ENCODE assay signal across 9 cellular contexts in genomic region chr20:14879020-14879697, GRCh38.
A peak's percentile ranks its signal among the peaks of the same experiment; 100 is the strongest.
DNase-seq lines count a peak whose midpoint lies in the region; ATAC-seq, FAIRE-seq and TF ChIP-seq lines count a peak whose summit lies in the region.
"Had no signal": no experiment of that assay in that cellular context is flagged by ENCODE, and none has a peak within 500 bp of the region (broad histone marks: within the 10 kb centered on the region; RNA-seq: fewer than 3 reads in every experiment).

No MANE protein-coding gene starts in this region.

- TF ChIP-seq CTCF in PC-9 (conservative IDR thresholded peaks at IDR 0.05) (no peak), HepG2 (CRISPR knock-in tag; IDR thresholded peaks at IDR 0.05) (no peak), adrenal gland (IDR thresholded peaks at IDR 0.05) (no peak), osteoblast (IDR thresholded peaks at IDR 0.05; ENCODE audit: extremely low read depth, low read depth, low read length) (no peak)

- CTCF ChIA-PET in PC-9 (lab: Charles Lee) (interaction anchor here (0.5 kb wide), 1 partner anchor 154 kb away, joined by 3 read pairs; no protein-coding TSS in a partner anchor), HepG2 (lab: Yijun Ruan, JAX; ENCODE audit: low intra/inter-chr PET ratio, low total read pairs) (no interaction called here)

- H3F3A ChIP-seq in PC-9 (ENCODE audit: insufficient read depth, low read depth) = peaks cover 11% of the 10 kb centered on the region

- intact Hi-C loops in PC-9 (cut with micrococcal nuclease; ENCODE audit: unreplicated experiment) (loop anchor here (1.0 to 10.0 kb wide), 5 partner anchors 86 to 542 kb away; partner anchors contain the start of gene FLRT3), HepG2 (cut with micrococcal nuclease; ENCODE audit: unreplicated experiment) (loop anchor here (1.0 to 5.0 kb wide), 4 partner anchors 100 to 542 kb away; partner anchors contain the start of gene FLRT3), adrenal gland (cut with DNase I) (no loop called here)

- no peaks in the 10 kb centered on the region for H3K79me2 ChIP-seq in PC-9 (ENCODE audit: low read depth)
- no peaks in the 10 kb centered on the region for H3K79me2 ChIP-seq in HepG2 (ENCODE audit: insufficient read depth, low read length)
- H3K79me2 ChIP-seq in osteoblast (ENCODE audit: insufficient read depth, low read length) = no peaks in the 10 kb centered on the region

- DNase-seq in PC-9 (peak in 1 of 2 experiments; percentile 88), HepG2 (ENCODE audit: low spot score) (peak; percentile 83), adrenal gland (no peak), osteoblast (ENCODE audit: insufficient read length, low spot score, missing footprints) (no peak)
- no peak for DNase-seq in stimulated activated CD8-positive, alpha-beta memory T cell treated with anti-CD3 and anti-CD28 coated beads, Interleukin-4, amount 100 ng/mL, for 48 hours
- DNase-seq: gastrocnemius medialis had no signal

- H3K27me3 ChIP-seq in PC-9 (ENCODE audit: insufficient read depth, low read depth) (no peaks in the 10 kb centered on the region), HepG2 (ENCODE audit: control insufficient read depth in 1 of 2, insufficient read depth in 2 of 2, low read length in 2 of 2) (no peaks in the 10 kb centered on the region), adrenal gland (peaks cover 3% of the 10 kb centered on the region), osteoblast (ENCODE audit: insufficient read depth, low read length) (no peaks in the 10 kb centered on the region)
- H3K27me3 ChIP-seq: gastrocnemius medialis had no signal

- BruUV-seq in PC-9 (replicated peaks; lab: Mats Ljungman, UMichigan) (no TSS peak), HepG2 (replicated peaks; lab: Mats Ljungman, UMichigan) (no TSS peak)

- no peak overlapping the region for H3K9ac ChIP-seq in HepG2 (ENCODE audit: insufficient read depth, low read depth, low read length)

- TF ChIP-seq RAD21 in HepG2 (CRISPR knock-in tag; IDR thresholded peaks at IDR 0.05) = no peak

- H3K9me3 ChIP-seq in PC-9 (ENCODE audit: insufficient read depth, low read depth) (no peaks in the 10 kb centered on the region), HepG2 (ENCODE audit: low read length) (no peaks in the 10 kb centered on the region), adrenal gland (replicated peaks in 1 of 3) (no peaks in the 10 kb centered on the region), osteoblast (ENCODE audit: low read depth, low read length) (no peaks in the 10 kb centered on the region)
- H3K9me3 ChIP-seq: gastrocnemius medialis had no signal

- WGBS in HepG2 (ENCODE audit: low lambda C conversion rate) = 6% methylated on average over 2 of the region's 2 CpGs
- WGBS in adrenal gland, 4 donors = 62 to 77% (median 69%) methylated on average over 2 of the region's 2 CpGs

- peak; percentile 26 for FAIRE-seq in HepG2 (lab: Jason Lieb, UNC)

- H3K9me2 ChIP-seq in PC-9 (ENCODE audit: insufficient read depth) = no peaks in the 10 kb centered on the region

- H3K27ac ChIP-seq in PC-9 (peak overlapping the region; percentile 93), HepG2 (ENCODE audit: extremely low read length, insufficient read depth, low read length) (peak overlapping the region; percentile 1), adrenal gland (no peak overlapping the region), osteoblast (ENCODE audit: low read depth, low read length) (no peak overlapping the region)

- TF ChIP-seq POLR2A in HepG2 (IDR thresholded peaks at IDR 0.05; ENCODE audit: insufficient read depth in 1 of 2, low read depth in 2 of 2, low read length in 2 of 2) (no peak), adrenal gland (IDR thresholded peaks at IDR 0.05) (no peak)

- H3K4me3 ChIP-seq in PC-9 (no peak overlapping the region), HepG2 (replicated peaks in 1 of 3; ENCODE audit: insufficient read depth in 1 of 3, low read depth in 2 of 3, low read length in 3 of 3) (no peak overlapping the region; a peak in 1 of 6 replicates), adrenal gland (no peak overlapping the region), osteoblast (ENCODE audit: insufficient read depth, low read length) (no peak overlapping the region)
- H3K4me3 ChIP-seq: gastrocnemius medialis had no signal

- H3K4me1 ChIP-seq in PC-9 (replicated peaks; ENCODE audit: insufficient read depth) (peaks cover 7% of the 10 kb centered on the region; the same call in 1 of the 2 replicates), HepG2 (ENCODE audit: insufficient read depth, low read length) (peaks cover 18% of the 10 kb centered on the region), adrenal gland (replicated peaks in 1 of 2) (no peaks in the 10 kb centered on the region), osteoblast (ENCODE audit: insufficient read depth, low read length) (no peaks in the 10 kb centered on the region)
- H3K4me1 ChIP-seq: gastrocnemius medialis had no signal

- H3K4me2 ChIP-seq in PC-9 = peak overlapping the region; percentile 46
- peak overlapping the region; percentile 20; the same call in 1 of the 2 replicates for H3K4me2 ChIP-seq in HepG2 (ENCODE audit: low read depth, low read length)
- no peak overlapping the region for H3K4me2 ChIP-seq in osteoblast (ENCODE audit: insufficient read depth, low read length)

- TF ChIP-seq EP300 in HepG2 (IDR thresholded peaks at IDR 0.05; ENCODE audit: low read depth in 2 of 2, low read length in 2 of 2) = peak in 1 of 2 experiments; percentile 71; a peak in 2 of 4 replicates
- TF ChIP-seq EP300 in HepG2 (CRISPR knock-in tag; IDR thresholded peaks at IDR 0.05; ENCODE audit: borderline replicate concordance) = peak; percentile 43; the same call in 1 of the 2 replicates

- ATAC-seq in GM18499 (IDR thresholded peaks at IDR 0.05; ENCODE audit: insufficient read depth, unreplicated experiment) (peak; percentile 62), HG02840 (IDR thresholded peaks at IDR 0.05; ENCODE audit: low FRiP score, unreplicated experiment) (peak; percentile 56), HepG2 (peak; percentile 85), GM21576 (IDR thresholded peaks at IDR 0.05; ENCODE audit: unreplicated experiment) (no peak)

- no peaks in the 10 kb centered on the region for H3K36me3 ChIP-seq in PC-9 (ENCODE audit: low read depth)
- H3K36me3 ChIP-seq in HepG2 (replicated peaks in 1 of 2; ENCODE audit: control insufficient read depth in 1 of 2, insufficient read depth in 2 of 2, low read length in 2 of 2) = no peaks in the 10 kb centered on the region
- no peaks in the 10 kb centered on the region for H3K36me3 ChIP-seq in adrenal gland (replicated peaks in 1 of 2)
- H3K36me3 ChIP-seq in osteoblast (ENCODE audit: insufficient read depth, low read length) = no peaks in the 10 kb centered on the region
- H3K36me3 ChIP-seq: gastrocnemius medialis had no signal

- H2AFZ ChIP-seq in PC-9 = no peak overlapping the region
- H2AFZ ChIP-seq in HepG2 (ENCODE audit: low read length) = no peak overlapping the region
- no peak overlapping the region for H2AFZ ChIP-seq in osteoblast (ENCODE audit: low read length)

- POLR2A ChIA-PET in PC-9 (lab: Charles Lee; ENCODE audit: unreplicated experiment) = interaction anchor here (0.7 kb wide), 2 partner anchors 12 to 75 kb away, joined by 4 to 6 read pairs; no protein-coding TSS in a partner anchor
- POLR2A ChIA-PET in HepG2 (lab: Yijun Ruan, JAX) = interaction anchor here (0.8 to 1.2 kb wide), 2 partner anchors 100 to 107 kb away, joined by 3 read pairs; no protein-coding TSS in a partner anchor

- H4K20me1 ChIP-seq in PC-9 (ENCODE audit: insufficient read depth) = no peaks in the 10 kb centered on the region
- no peaks in the 10 kb centered on the region for H4K20me1 ChIP-seq in HepG2 (ENCODE audit: insufficient read depth, low read length)
- no peaks in the 10 kb centered on the region for H4K20me1 ChIP-seq in osteoblast (ENCODE audit: insufficient read depth, low read length)

- in situ Hi-C loops in HepG2 (cut with HindIII; ENCODE audit: extremely low pct_ligation_motif_present, low pct_unique_long_range_greater_than_20kb) = no loop called here

TF ChIP-seq in HepG2, 621 proteins besides CTCF, POLR2A, EP300 and RAD21 (continues in another document):
- TF ChIP-seq ZNF256 (CRISPR knock-in tag; conservative IDR thresholded peaks at IDR 0.05) = no peak
- no peak for TF ChIP-seq RFXANK (CRISPR knock-in tag; IDR thresholded peaks at IDR 0.05)
- no peak for TF ChIP-seq PRDM4 (CRISPR knock-in tag; IDR thresholded peaks at IDR 0.05; ENCODE audit: borderline replicate concordance)
- TF ChIP-seq ZNF225 (CRISPR knock-in tag; IDR thresholded peaks at IDR 0.05) = no peak
- TF ChIP-seq ZBTB25 (CRISPR knock-in tag; IDR thresholded peaks at IDR 0.05) = peak; percentile 67
- TF ChIP-seq ZNF34 (CRISPR knock-in tag; IDR thresholded peaks at IDR 0.05; ENCODE audit: borderline replicate concordance) = no peak
- TF ChIP-seq ZNF205 (CRISPR knock-in tag; IDR thresholded peaks at IDR 0.05) = no peak
- peak; percentile 69 for TF ChIP-seq HMG20A (CRISPR knock-in tag; IDR thresholded peaks at IDR 0.05; ENCODE audit: borderline replicate concordance)
- TF ChIP-seq EZH2 (conservative IDR thresholded peaks at IDR 0.05; ENCODE audit: low read depth, low read length) = no peak

Comparison
In these comparisons a context has a peak if more than half of its experiments do, and no peak if none do; other contexts are left out.
1. H3K27ac ChIP-seq: peak in PC-9 (single experiment) and HepG2 (single experiment); none in adrenal gland (0 of 5) and osteoblast (single experiment).
2. intact Hi-C loops: an anchor here in PC-9 (1.0 to 10.0 kb wide) and HepG2 (1.0 to 5.0 kb wide); none called in adrenal gland.